ENCODE assay signal across 31 cellular contexts in genomic region chr1:85102479-85102878, GRCh38. TPM values are rescaled to one million over a fixed set of nuclear protein-coding genes. Genes with fewer than 3 reads are reported as not detected.
"Had no signal": no experiment of that assay in that cellular context is flagged by ENCODE, and none has a peak within 500 bp of the region (broad histone marks: within the 10 kb centered on the region; RNA-seq: fewer than 3 reads in every experiment).

No MANE protein-coding gene starts in this region.

- H3K4me3 ChIP-seq: esophagus muscularis mucosa, gastroesophageal sphincter had no signal

- ATAC-seq: activated T-cell treated with anti-CD3 and anti-CD28 coated beads, Interleukin-2, amount 50 U/mL, for 72 hours; foreskin keratinocyte; gastroesophageal sphincter; T-helper 17 cell; WTC11 had no signal

- H3K27me3 ChIP-seq: brain microvascular endothelial cell, esophagus muscularis mucosa, foreskin keratinocyte, gastroesophageal sphincter had no signal

- DNase-seq: activated CD4-positive, alpha-beta memory T cell treated with anti-CD3 and anti-CD28 coated beads, Interleukin-2, amount 10 ng/mL, durations not matched to agents 7 days and 5 days; activated CD4-positive, alpha-beta T cell treated with anti-CD3 and anti-CD28 coated beads for 1 hour; activated CD4-positive, alpha-beta T cell treated with anti-CD3 and anti-CD28 coated beads for 4 hours; activated CD4-positive, alpha-beta T cell treated with anti-CD3 and anti-CD28 coated beads, Interleukin-2, amount 10 ng/mL, durations not matched to agents 7 days and 5 days; activated CD4-positive, alpha-beta T cell treated with anti-CD3 and anti-CD28 coated beads, Interleukin-2, amount 50 U/mL, for 4 hours; activated CD8-positive, alpha-beta memory T cell treated with anti-CD3 and anti-CD28 coated beads, Interleukin-2, amount 50 U/mL, for 48 hours; activated gamma-delta T cell; activated naive CD4-positive, alpha-beta T cell; activated naive CD4-positive, alpha-beta T cell treated with anti-CD3 and anti-CD28 coated beads, Interleukin-2, amount 10 ng/mL, durations not matched to agents 7 days and 5 days; activated naive CD8-positive, alpha-beta T cell treated with anti-CD3 and anti-CD28 coated beads, Interleukin-2, amount 10 ng/mL, durations not matched to agents 7 days and 5 days; activated T-cell treated with anti-CD3 and anti-CD28 coated beads for 4 hours; activated T-cell treated with anti-CD3 and anti-CD28 coated beads, Interleukin-2, amount 50 U/mL, for 24 hours; activated T-cell treated with anti-CD3 and anti-CD28 coated beads, Interleukin-2, amount 50 U/mL, for 72 hours; amniotic stem cell; anterior cingulate cortex; brain microvascular endothelial cell; cortex of kidney; dermis blood vessel endothelial cell; effector CD8-positive, alpha-beta T cell; erythroblast; foreskin keratinocyte; T-helper 1 cell; T-helper 17 cell; T1000 had no signal

- H3K9me3 ChIP-seq: esophagus muscularis mucosa, gastroesophageal sphincter had no signal

- FAIRE-seq: astrocyte, bronchial epithelial cell had no signal

- H3K36me3 ChIP-seq: brain microvascular endothelial cell, esophagus muscularis mucosa, gastroesophageal sphincter had no signal

- H3K27ac ChIP-seq: brain microvascular endothelial cell, esophagus muscularis mucosa, foreskin keratinocyte, gastroesophageal sphincter, VCaP had no signal

- H3K4me1 ChIP-seq: esophagus muscularis mucosa, foreskin keratinocyte, gastroesophageal sphincter had no signal

RNA-seq across cellular contexts. Expression of gene MCOLN3, which starts 54.2 kb away (rescaled TPM):
- total RNA-seq: dermis blood vessel endothelial cell, glomerular endothelial cell had no signal
